ENCODE assay signal across 1 cellular context in the genomic region with DNA sequence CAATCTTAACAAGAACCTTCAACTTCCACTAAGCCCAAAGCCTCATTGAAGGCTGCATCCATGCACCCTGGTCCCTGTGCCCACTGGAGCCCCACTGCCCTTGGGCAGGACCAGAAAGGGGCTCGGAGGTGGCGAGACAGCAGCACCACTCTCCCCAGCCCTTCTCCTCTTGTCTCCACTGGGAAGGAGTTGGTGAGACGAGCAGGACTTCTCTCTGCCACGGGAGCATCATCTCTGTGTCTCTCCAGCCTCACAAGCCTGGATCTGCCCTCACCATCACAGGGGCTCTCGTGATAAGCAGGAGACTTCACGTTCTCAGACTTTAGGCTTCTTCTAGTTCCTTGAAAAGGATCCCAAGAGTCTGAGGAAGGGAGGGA.
TF ChIP-seq lines count a peak whose summit lies in the region.

No MANE protein-coding gene starts in this region.

TF ChIP-seq in SK-N-SH treated with all-trans-retinoic acid at 6 μM for 48 hours, 23 proteins besides CTCF, POLR2A, EP300 and RAD21 (continued from another document):
- TF ChIP-seq ZFP30 (CRISPR knock-in tag; IDR thresholded peaks at IDR 0.05) (no peak), GLIS3 (CRISPR knock-in tag; IDR thresholded peaks at IDR 0.05) (no peak), TOX (CRISPR knock-in tag; IDR thresholded peaks at IDR 0.05; ENCODE audit: borderline replicate concordance) (no peak), OSR1 (CRISPR knock-in tag; IDR thresholded peaks at IDR 0.05) (no peak), PPARA (CRISPR knock-in tag; IDR thresholded peaks at IDR 0.05; ENCODE audit: borderline replicate concordance) (no peak), TCF4 (CRISPR knock-in tag; IDR thresholded peaks at IDR 0.05; ENCODE audit: borderline replicate concordance) (no peak), ZNF565 (CRISPR knock-in tag; conservative IDR thresholded peaks at IDR 0.05; ENCODE audit: low read depth) (no peak), ZNF70 (CRISPR knock-in tag; IDR thresholded peaks at IDR 0.05) (no peak), ARNTL (CRISPR knock-in tag; IDR thresholded peaks at IDR 0.05; ENCODE audit: borderline replicate concordance, low read depth) (no peak)
- TF ChIP-seq, protein P1, sequence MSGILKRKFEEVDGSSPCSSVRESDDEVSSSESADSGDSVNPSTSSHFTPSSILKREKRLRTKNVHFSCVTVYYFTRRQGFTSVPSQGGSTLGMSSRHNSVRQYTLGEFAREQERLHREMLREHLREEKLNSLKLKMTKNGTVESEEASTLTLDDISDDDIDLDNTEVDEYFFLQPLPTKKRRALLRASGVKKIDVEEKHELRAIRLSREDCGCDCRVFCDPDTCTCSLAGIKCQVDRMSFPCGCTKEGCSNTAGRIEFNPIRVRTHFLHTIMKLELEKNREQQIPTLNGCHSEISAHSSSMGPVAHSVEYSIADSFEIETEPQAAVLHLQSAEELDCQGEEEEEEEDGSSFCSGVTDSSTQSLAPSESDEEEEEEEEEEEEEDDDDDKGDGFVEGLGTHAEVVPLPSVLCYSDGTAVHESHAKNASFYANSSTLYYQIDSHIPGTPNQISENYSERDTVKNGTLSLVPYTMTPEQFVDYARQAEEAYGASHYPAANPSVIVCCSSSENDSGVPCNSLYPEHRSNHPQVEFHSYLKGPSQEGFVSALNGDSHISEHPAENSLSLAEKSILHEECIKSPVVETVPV (CRISPR knock-in tag; IDR thresholded peaks at IDR 0.05), result no peak
- TF ChIP-seq, protein P2, sequence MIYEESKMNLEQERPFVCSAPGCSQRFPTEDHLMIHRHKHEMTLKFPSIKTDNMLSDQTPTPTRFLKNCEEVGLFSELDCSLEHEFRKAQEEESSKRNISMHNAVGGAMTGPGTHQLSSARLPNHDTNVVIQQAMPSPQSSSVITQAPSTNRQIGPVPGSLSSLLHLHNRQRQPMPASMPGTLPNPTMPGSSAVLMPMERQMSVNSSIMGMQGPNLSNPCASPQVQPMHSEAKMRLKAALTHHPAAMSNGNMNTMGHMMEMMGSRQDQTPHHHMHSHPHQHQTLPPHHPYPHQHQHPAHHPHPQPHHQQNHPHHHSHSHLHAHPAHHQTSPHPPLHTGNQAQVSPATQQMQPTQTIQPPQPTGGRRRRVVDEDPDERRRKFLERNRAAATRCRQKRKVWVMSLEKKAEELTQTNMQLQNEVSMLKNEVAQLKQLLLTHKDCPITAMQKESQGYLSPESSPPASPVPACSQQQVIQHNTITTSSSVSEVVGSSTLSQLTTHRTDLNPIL (CRISPR knock-in tag; IDR thresholded peaks at IDR 0.05; ENCODE audit: low read depth), result no peak
